36 cellular contexts compared by ENCODE assay signal in genomic region chr11:44025727-44026126, GRCh38. TPM values are rescaled to one million over a fixed set of nuclear protein-coding genes. Genes with fewer than 3 reads are reported as not detected.
"Had no signal": no experiment of that assay in that cellular context is flagged by ENCODE, and none has a peak within 500 bp of the region (broad histone marks: within the 10 kb centered on the region; RNA-seq: fewer than 3 reads in every experiment).

No MANE protein-coding gene starts in this region.

- H3K4me3 ChIP-seq: neural progenitor cell, ovary, psoas muscle, skin epidermis, smooth muscle cell, spleen, stomach, thoracic aorta, thyroid gland, tibial nerve, upper lobe of left lung, vagina had no signal

- H3K4me3 Mint-ChIP-seq: natural killer cell; nephron; neural progenitor cell; stimulated activated effector memory CD8-positive, alpha-beta T cell treated with anti-CD3 and anti-CD28 coated beads, Interleukin-12 subunit alpha, Interleukin-12 subunit beta, amount 100 ng/mL, for 72 hours; stimulated activated naive B cell treated with anti-CD40 and anti-IgM and Interleukin-4, amounts not matched to agents 10 μg/mL and 1 μg/mL and 100 μg/mL, for 72 hours; stimulated activated naive CD8-positive, alpha-beta T cell treated with anti-CD3 and anti-CD28 coated beads, Interleukin-15, Interleukin-2, amounts not matched to agents 100 ng/mL and 50 ng/mL, for 24 hours had no signal

- DNase-seq: natural killer cell; occipital lobe; ovary; posterior cingulate gyrus; psoas muscle; right cardiac atrium; spleen; stimulated activated CD4-positive, alpha-beta T cell treated with anti-CD3 and anti-CD28 coated beads, Interleukin-15, amount 100 ng/mL, for 24 hours; stimulated activated CD4-positive, alpha-beta T cell treated with anti-CD3 and anti-CD28 coated beads, Interleukin-2, amount 100 ng/mL, for 24 hours; stimulated activated CD4-positive, alpha-beta T cell treated with anti-CD3 and anti-CD28 coated beads, Interleukin-2, amount 100 ng/mL, for 48 hours; stimulated activated CD4-positive, alpha-beta T cell treated with anti-CD3 and anti-CD28 coated beads, Interleukin-4, amount 100 ng/mL, for 24 hours; stimulated activated naive B cell treated with anti-CD40 and anti-IgM and Interleukin-4, amounts not matched to agents 10 μg/mL and 1 μg/mL and 100 μg/mL, for 72 hours; stimulated activated naive CD4-positive, alpha-beta T cell treated with Interleukin-2 at 50 U/mL for 16 hours; stomach; thyroid gland; trophoblast cell; upper lobe of left lung had no signal

- H3K27me3 ChIP-seq: neural progenitor cell, ovary, stomach, thyroid gland, tibial nerve, upper lobe of left lung, vagina had no signal

- H3K36me3 Mint-ChIP-seq: neural progenitor cell; stimulated activated effector memory CD8-positive, alpha-beta T cell treated with anti-CD3 and anti-CD28 coated beads, Interleukin-12 subunit alpha, Interleukin-12 subunit beta, amount 100 ng/mL, for 72 hours; stimulated activated naive B cell treated with anti-CD40 and anti-IgM and Interleukin-4, amounts not matched to agents 10 μg/mL and 1 μg/mL and 100 μg/mL, for 72 hours had no signal

- H3K79me2 ChIP-seq: parathyroid adenoma had no signal

- H3K36me3 ChIP-seq: neural progenitor cell, ovary, spleen, stomach, thoracic aorta, thyroid gland, tibial nerve, upper lobe of left lung, vagina had no signal

- H3K9ac ChIP-seq: neural progenitor cell, parathyroid adenoma had no signal

- H2AFZ ChIP-seq: neural progenitor cell, parathyroid adenoma had no signal

- ATAC-seq: natural killer cell; psoas muscle; right cardiac atrium; sciatic nerve; stimulated activated effector memory CD8-positive, alpha-beta T cell treated with anti-CD3 and anti-CD28 coated beads, Interleukin-12 subunit alpha, Interleukin-12 subunit beta, amount 100 ng/mL, for 72 hours; stimulated activated naive B cell treated with anti-CD40 and anti-IgM and Interleukin-4, amounts not matched to agents 10 μg/mL and 1 μg/mL and 100 μg/mL, for 72 hours had no signal

- H3K4me2 ChIP-seq: neural progenitor cell, smooth muscle cell had no signal

- H3K9me3 Mint-ChIP-seq: natural killer cell; stimulated activated effector memory CD8-positive, alpha-beta T cell treated with anti-CD3 and anti-CD28 coated beads, Interleukin-12 subunit alpha, Interleukin-12 subunit beta, amount 100 ng/mL, for 72 hours had no signal

- H3K9me3 ChIP-seq: ovary, vagina had no signal

- H3K27ac Mint-ChIP-seq: natural killer cell; nephron; neural progenitor cell; progenitor cell of endocrine pancreas; stimulated activated effector memory CD8-positive, alpha-beta T cell treated with anti-CD3 and anti-CD28 coated beads, Interleukin-12 subunit alpha, Interleukin-12 subunit beta, amount 100 ng/mL, for 72 hours; stimulated activated naive B cell treated with anti-CD40 and anti-IgM and Interleukin-4, amounts not matched to agents 10 μg/mL and 1 μg/mL and 100 μg/mL, for 72 hours; stimulated activated naive CD8-positive, alpha-beta T cell treated with anti-CD3 and anti-CD28 coated beads, Interleukin-15, Interleukin-2, amounts not matched to agents 100 ng/mL and 50 ng/mL, for 24 hours had no signal

- H3K4me1 ChIP-seq: parathyroid adenoma, psoas muscle, spleen, thyroid gland had no signal

- H3K4me1 Mint-ChIP-seq: natural killer cell; stimulated activated effector memory CD8-positive, alpha-beta T cell treated with anti-CD3 and anti-CD28 coated beads, Interleukin-12 subunit alpha, Interleukin-12 subunit beta, amount 100 ng/mL, for 72 hours; stimulated activated naive B cell treated with anti-CD40 and anti-IgM and Interleukin-4, amounts not matched to agents 10 μg/mL and 1 μg/mL and 100 μg/mL, for 72 hours had no signal

- FAIRE-seq: urothelium cell line had no signal

- H3K27ac ChIP-seq: neural progenitor cell, ovary, parathyroid adenoma, psoas muscle, skin epidermis, spleen, stomach, thoracic aorta, thyroid gland, tibial nerve, upper lobe of left lung, vagina had no signal

RNA-seq across cellular contexts. Expression of gene ACCSL, which starts 22.1 kb away (rescaled TPM):
- total RNA-seq: natural killer cell, occipital lobe, osteoblast, ovary, progenitor cell of endocrine pancreas, psoas muscle, renal cortical epithelial cell, right cardiac atrium, sciatic nerve, smooth muscle cell, stomach, subcutaneous adipose tissue, temporal lobe, thoracic aorta, thyroid gland, upper lobe of left lung, ureter, vagina had no signal
- polyA plus RNA-seq: neural cell, right cardiac atrium, smooth muscle cell, spleen, stomach had no signal

RNA-seq across cellular contexts. Expression of gene ACCS, which starts 40.3 kb away (rescaled TPM):
- polyA plus RNA-seq: neural cell had no signal
